In the genomic region with DNA sequence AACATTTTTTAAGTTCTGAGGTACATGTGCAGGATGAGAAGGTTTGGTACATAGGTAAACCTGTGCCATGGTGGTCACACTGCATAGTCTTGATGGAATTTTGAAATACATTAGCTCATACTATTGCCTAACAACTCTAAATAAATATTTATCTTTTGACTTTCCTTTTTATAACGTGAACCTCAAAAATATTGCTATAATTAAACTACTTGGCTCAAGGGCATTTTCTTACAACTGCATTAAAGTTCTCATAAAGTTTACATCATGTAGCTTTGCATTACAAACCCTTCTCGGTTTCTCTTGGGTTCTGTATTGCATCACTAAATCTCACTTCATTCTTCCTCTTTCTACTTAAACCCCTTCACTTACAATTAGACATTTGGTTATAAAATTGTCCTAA, we compare ENCODE assay signal across 23 cellular contexts.
DNase-seq lines count a peak whose midpoint lies in the region; ATAC-seq and TF ChIP-seq lines count a peak whose summit lies in the region.
"Had no signal": no experiment of that assay in that cellular context is flagged by ENCODE, and none has a peak within 500 bp of the region (broad histone marks: within the 10 kb centered on the region; RNA-seq: fewer than 3 reads in every experiment).

No MANE protein-coding gene starts in this region.

- H3K27me3 ChIP-seq in BJ (ENCODE audit: control insufficient read depth, insufficient read depth, low read length) = no peaks in the 10 kb centered on the region
- H3K27me3 ChIP-seq in RWPE2 (ENCODE audit: insufficient read depth, poor library complexity, severe bottlenecking) = no peaks in the 10 kb centered on the region
- H3K27me3 ChIP-seq in BE2C = no peaks in the 10 kb centered on the region
- H3K27me3 ChIP-seq: ovary, right lobe of liver, suprapubic skin had no signal

- POLR2A ChIA-PET in BJ (lab: Charles Lee) = no interaction called here

- no peaks in the 10 kb centered on the region for H3K36me3 ChIP-seq in BJ (ENCODE audit: control insufficient read depth, insufficient read depth, low read length)
- no peaks in the 10 kb centered on the region for H3K36me3 ChIP-seq in RWPE2 (ENCODE audit: low read depth)
- no peaks in the 10 kb centered on the region for H3K36me3 ChIP-seq in BE2C
- H3K36me3 ChIP-seq: lower lobe of right lung, ovary, right lobe of liver, suprapubic skin had no signal

- H3K27ac ChIP-seq in RWPE2 (ENCODE audit: poor library complexity, severe bottlenecking) = no peak overlapping the region
- H3K27ac ChIP-seq: lower lobe of right lung, ovary, right lobe of liver, suprapubic skin had no signal

- H3K4me3 ChIP-seq in BJ (ENCODE audit: low read depth, low read length) (no peak overlapping the region), RWPE2 (ENCODE audit: severe bottlenecking) (no peak overlapping the region), fibroblast of mammary gland (ENCODE audit: control insufficient read depth, low read depth, low read length) (no peak overlapping the region), BE2C (ENCODE audit: low read depth, low read length) (no peak overlapping the region)
- H3K4me3 ChIP-seq: lower lobe of right lung, ovary, right lobe of liver, suprapubic skin had no signal

- intact Hi-C loops in head of caudate nucleus (cut with DNase I) = no loop called here

- TF ChIP-seq CTCF in BJ (IDR thresholded peaks at IDR 0.05; ENCODE audit: insufficient read depth, low read depth, low read length) = no peak
- no peak for TF ChIP-seq CTCF in RWPE2 (IDR thresholded peaks at IDR 0.05; ENCODE audit: poor library complexity, severe bottlenecking)
- no peak for TF ChIP-seq CTCF in fibroblast of mammary gland (conservative IDR thresholded peaks at IDR 0.05; ENCODE audit: control insufficient read depth, insufficient read depth, low read depth, low read length)
- TF ChIP-seq CTCF in BE2C (IDR thresholded peaks at IDR 0.05; ENCODE audit: low read depth, low read length) = no peak

- CTCF ChIA-PET in BJ (lab: Yijun Ruan, JAX) = interaction anchor here (1.4 kb wide), 1 partner anchor 659 kb away, joined by 4 read pairs; no protein-coding TSS in a partner anchor

- ATAC-seq in RWPE2 (ENCODE audit: low read depth) = peak; percentile 87
- ATAC-seq: activated CD8-positive, alpha-beta T cell treated with anti-CD3 and anti-CD28 coated beads for 36 hours; lower lobe of right lung; right lobe of liver; T-helper 17 cell; WTC11 had no signal

- peak; percentile 59 for DNase-seq in BJ (ENCODE audit: low read depth)
- DNase-seq in M059J (ENCODE audit: low read depth) = peak; percentile 52
- DNase-seq in RWPE2 (ENCODE audit: low spot score) = no peak
- DNase-seq in fibroblast of mammary gland (ENCODE audit: low read depth) = peak; percentile 24
- DNase-seq in head of caudate nucleus = no peak
- DNase-seq in BE2C = no peak
- no peak for DNase-seq in NCI-H1436 treated with DMSO at 0.1 percent for 48 hours (lab: John Stamatoyannopoulos, UW)
- DNase-seq in effector CD8-positive, alpha-beta T cell (lab: John Stamatoyannopoulos, UW) = no peak
- DNase-seq: activated CD8-positive, alpha-beta T cell treated with anti-CD3 and anti-CD28 coated beads for 36 hours; activated naive CD4-positive, alpha-beta T cell treated with anti-CD3 and anti-CD28 coated beads, Interleukin-2, amount 10 ng/mL, durations not matched to agents 7 days and 5 days; activated T-cell treated with anti-CD3 and anti-CD28 coated beads, Interleukin-2, amount 50 U/mL, for 1 hour; CD4-positive, alpha-beta memory T cell; DMS79; foreskin melanocyte; hypothalamus; Kasumi-1; lower lobe of right lung; ovary; right lobe of liver; SHP77 treated with DMSO at 0.1 percent for 48 hours; T-helper 17 cell had no signal

- H3K9me3 ChIP-seq in RWPE2 (ENCODE audit: severe bottlenecking) (no peaks in the 10 kb centered on the region), BE2C (no peaks in the 10 kb centered on the region)
- H3K9me3 ChIP-seq: lower lobe of right lung, ovary, right lobe of liver, suprapubic skin had no signal

- H3K4me1 ChIP-seq in RWPE2 (ENCODE audit: insufficient read depth, poor library complexity, severe bottlenecking) = peaks cover 12% of the 10 kb centered on the region
- no peaks in the 10 kb centered on the region for H3K4me1 ChIP-seq in BE2C
- H3K4me1 ChIP-seq: lower lobe of right lung, right lobe of liver, suprapubic skin had no signal

Comparison
In these comparisons a context has a peak if more than half of its experiments do, and no peak if none do; other contexts are left out.
1. DNase-seq: peak in BJ (single experiment), M059J (single experiment) and fibroblast of mammary gland (single experiment); none in RWPE2 (single experiment), head of caudate nucleus (0 of 42), BE2C (single experiment), NCI-H1436 treated with DMSO at 0.1 percent for 48 hours (single experiment) and effector CD8-positive, alpha-beta T cell (single experiment).